Comparison of ENCODE assay signal across 1 cellular context in the genomic region with DNA sequence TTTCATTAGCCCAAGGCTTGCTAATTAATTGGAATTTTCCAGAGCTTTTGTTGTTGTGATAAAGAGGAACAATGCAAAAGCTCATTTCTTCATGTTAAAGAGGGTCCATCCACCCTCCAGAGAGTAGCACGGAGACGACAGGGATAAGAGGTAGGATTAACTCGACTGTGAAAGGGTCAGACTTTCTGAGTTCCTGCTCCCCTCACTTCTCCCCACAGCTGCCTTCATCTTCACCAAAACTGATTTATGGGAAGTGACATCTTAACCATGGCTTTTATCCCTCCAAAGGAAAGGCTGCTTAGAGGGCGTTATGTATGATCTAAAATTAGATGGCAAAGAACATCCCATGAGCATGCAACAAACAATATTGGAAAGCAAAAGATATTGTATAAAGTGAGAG.
TF ChIP-seq lines count a peak whose summit lies in the region.

No MANE protein-coding gene starts in this region.

TF ChIP-seq in GM23338, 12 proteins besides CTCF, POLR2A, EP300 and RAD21 (continued from another document):
- TF ChIP-seq ZNF462 (CRISPR knock-in tag; IDR thresholded peaks at IDR 0.05), result no peak
- no peak for TF ChIP-seq NANOG (IDR thresholded peaks at IDR 0.05; ENCODE audit: borderline replicate concordance)
- TF ChIP-seq, protein P1, sequence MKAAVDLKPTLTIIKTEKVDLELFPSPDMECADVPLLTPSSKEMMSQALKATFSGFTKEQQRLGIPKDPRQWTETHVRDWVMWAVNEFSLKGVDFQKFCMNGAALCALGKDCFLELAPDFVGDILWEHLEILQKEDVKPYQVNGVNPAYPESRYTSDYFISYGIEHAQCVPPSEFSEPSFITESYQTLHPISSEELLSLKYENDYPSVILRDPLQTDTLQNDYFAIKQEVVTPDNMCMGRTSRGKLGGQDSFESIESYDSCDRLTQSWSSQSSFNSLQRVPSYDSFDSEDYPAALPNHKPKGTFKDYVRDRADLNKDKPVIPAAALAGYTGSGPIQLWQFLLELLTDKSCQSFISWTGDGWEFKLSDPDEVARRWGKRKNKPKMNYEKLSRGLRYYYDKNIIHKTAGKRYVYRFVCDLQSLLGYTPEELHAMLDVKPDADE (IDR thresholded peaks at IDR 0.05), result no peak
- TF ChIP-seq REST (IDR thresholded peaks at IDR 0.05; ENCODE audit: unreplicated experiment), result no peak
- no peak for TF ChIP-seq STAT1 (IDR thresholded peaks at IDR 0.05; ENCODE audit: unreplicated experiment)
- TF ChIP-seq ZNF331 (CRISPR knock-in tag; IDR thresholded peaks at IDR 0.05; ENCODE audit: low read depth), result no peak
- TF ChIP-seq EZH2phosphoT487 (IDR thresholded peaks at IDR 0.05; ENCODE audit: unreplicated experiment), result no peak
- no peak for TF ChIP-seq CREB1 (CRISPR knock-in tag; IDR thresholded peaks at IDR 0.05; ENCODE audit: low read depth)
- no peak for TF ChIP-seq ZNF114 (CRISPR knock-in tag; IDR thresholded peaks at IDR 0.05)
- no peak for TF ChIP-seq JUNB (IDR thresholded peaks at IDR 0.05; ENCODE audit: unreplicated experiment)
